In genomic region chr10:70936111-70936510, GRCh38 we compare ENCODE assay signal across 30 cellular contexts.
"Had no signal": no experiment of that assay in that cellular context is flagged by ENCODE, and none has a peak within 500 bp of the region (broad histone marks: within the 10 kb centered on the region; RNA-seq: fewer than 3 reads in every experiment).

No MANE protein-coding gene starts in this region.

- DNase-seq: activated B cell treated with CpG ODN at 0.5 μM for 24 hours; activated CD4-positive, alpha-beta T cell treated with anti-CD3 and anti-CD28 coated beads for 48 hours; activated CD4-positive, alpha-beta T cell treated with anti-CD3 and anti-CD28 coated beads, Interleukin-2, amount 50 U/mL, for 1 hour; activated CD4-positive, alpha-beta T cell treated with anti-CD3 and anti-CD28 coated beads, Interleukin-2, amount 50 U/mL, for 48 hours; activated CD8-positive, alpha-beta memory T cell treated with anti-CD3 and anti-CD28 coated beads for 24 hours; activated CD8-positive, alpha-beta T cell treated with anti-CD3 and anti-CD28 coated beads for 36 hours; activated effector memory CD4-positive, alpha-beta T cell treated with anti-CD3 and anti-CD28 coated beads, Interleukin-2, amount 50 U/mL, for 16 hours; activated naive CD4-positive, alpha-beta T cell treated with anti-CD3 and anti-CD28 coated beads for 36 hours; activated naive CD8-positive, alpha-beta T cell treated with anti-CD3 and anti-CD28 coated beads for 36 hours; activated naive CD8-positive, alpha-beta T cell treated with anti-CD3 and anti-CD28 coated beads, Interleukin-2, amount 50 U/mL, for 24 hours; activated T-cell treated with anti-CD3 and anti-CD28 coated beads, Interleukin-2, amount 50 U/mL, for 1 hour; activated T-cell treated with anti-CD3 and anti-CD28 coated beads, Interleukin-2, amount 50 U/mL, for 48 hours; adrenal gland; amygdala; aorta; body of pancreas; central memory CD4-positive, alpha-beta T cell; effector memory CD4-positive, alpha-beta T cell; endodermal cell; erythroblast; esophagus squamous epithelium; foreskin melanocyte; T-helper 1 cell; T-helper 17 cell; T1000 had no signal

- H3K27me3 ChIP-seq: body of pancreas, dorsolateral prefrontal cortex had no signal

- H3K9me3 ChIP-seq: adrenal gland, body of pancreas, esophagus squamous epithelium, gastroesophageal sphincter had no signal

- H3K4me3 ChIP-seq: adrenal gland, body of pancreas, coronary artery, dorsolateral prefrontal cortex, esophagus squamous epithelium, gastroesophageal sphincter had no signal

- H3K27ac ChIP-seq: adrenal gland, body of pancreas, coronary artery, esophagus squamous epithelium, gastroesophageal sphincter had no signal

- H3K36me3 ChIP-seq: adrenal gland, esophagus squamous epithelium, gastroesophageal sphincter, WERI-Rb-1 had no signal

- ATAC-seq: activated CD4-positive, CD25-positive, alpha-beta regulatory T cell treated with anti-CD3 and anti-CD28 coated beads, Interleukin-2, amount 50 U/mL, for 24 hours; activated CD8-positive, alpha-beta T cell treated with anti-CD3 and anti-CD28 coated beads for 36 hours; activated naive CD8-positive, alpha-beta T cell treated with anti-CD3 and anti-CD28 coated beads, Interleukin-2, amount 50 U/mL, for 24 hours; body of pancreas; gastroesophageal sphincter; T-helper 17 cell had no signal

- H3K4me1 ChIP-seq: adrenal gland, gastroesophageal sphincter had no signal
